ENCODE assay signal across 22 cellular contexts in genomic region chr12:41334390-41334789, GRCh38.
"Had no signal": no experiment of that assay in that cellular context is flagged by ENCODE, and none has a peak within 500 bp of the region (broad histone marks: within the 10 kb centered on the region; RNA-seq: fewer than 3 reads in every experiment).

No MANE protein-coding gene starts in this region.

- H3K27ac Mint-ChIP-seq: activated CD4-positive, alpha-beta memory T cell treated with anti-CD3 and anti-CD28 coated beads, Interleukin-2, amount 10 ng/mL, durations not matched to agents 7 days and 5 days; activated CD4-positive, alpha-beta T cell treated with anti-CD3 and anti-CD28 coated beads for 36 hours; activated naive CD8-positive, alpha-beta T cell treated with anti-CD3 and anti-CD28 coated beads for 36 hours; activated T-helper 17 cell treated with anti-CD3 and anti-CD28 coated beads, Interleukin-2, amount 50 U/mL, for 72 hours; mesothelial cell of epicardium; nephron progenitor cell; T-helper 1 cell treated with Interleukin-12 subunit alpha and Interleukin-12 subunit beta and Interleukin-4 antibody, amounts not matched to agents 30 μg/mL and 1 μg/mL, for 36 hours had no signal

- DNase-seq: activated CD4-positive, alpha-beta memory T cell treated with anti-CD3 and anti-CD28 coated beads, Interleukin-2, amount 10 ng/mL, durations not matched to agents 7 days and 5 days; activated CD4-positive, alpha-beta T cell treated with anti-CD3 and anti-CD28 coated beads for 36 hours; activated naive CD4-positive, alpha-beta T cell; activated naive CD8-positive, alpha-beta T cell treated with anti-CD3 and anti-CD28 coated beads for 36 hours; activated T-cell treated with anti-CD3 and anti-CD28 coated beads, Interleukin-2, amount 50 U/mL, for 1 hour; amniotic stem cell; foreskin keratinocyte; kidney; nephron progenitor cell; right cardiac atrium; stimulated activated naive CD8-positive, alpha-beta T cell treated with anti-CD3 and anti-CD28 coated beads, Interleukin-15, Interleukin-2, amounts not matched to agents 100 U/mL and 50 U/mL, for 24 hours; substantia nigra; uterus had no signal

- H3K36me3 ChIP-seq: prostate gland, tibial nerve, uterus had no signal

- H3K27me3 Mint-ChIP-seq: activated CD4-positive, alpha-beta memory T cell treated with anti-CD3 and anti-CD28 coated beads, Interleukin-2, amount 10 ng/mL, durations not matched to agents 7 days and 5 days; activated naive CD8-positive, alpha-beta T cell treated with anti-CD3 and anti-CD28 coated beads for 36 hours; activated T-helper 17 cell treated with anti-CD3 and anti-CD28 coated beads, Interleukin-2, amount 50 U/mL, for 72 hours had no signal

- H3K36me3 Mint-ChIP-seq: activated naive CD8-positive, alpha-beta T cell treated with anti-CD3 and anti-CD28 coated beads for 36 hours had no signal

- H3K9me3 ChIP-seq: prostate gland, tibial nerve, uterus had no signal

- H3K9me3 Mint-ChIP-seq: activated CD4-positive, alpha-beta memory T cell treated with anti-CD3 and anti-CD28 coated beads, Interleukin-2, amount 10 ng/mL, durations not matched to agents 7 days and 5 days; activated naive CD8-positive, alpha-beta T cell treated with anti-CD3 and anti-CD28 coated beads for 36 hours; activated T-helper 17 cell treated with anti-CD3 and anti-CD28 coated beads, Interleukin-2, amount 50 U/mL, for 72 hours; T-helper 1 cell treated with Interleukin-12 subunit alpha and Interleukin-12 subunit beta and Interleukin-4 antibody, amounts not matched to agents 30 μg/mL and 1 μg/mL, for 36 hours had no signal

- H3K4me1 ChIP-seq: prostate gland, tibial nerve, uterus had no signal

- H3K4me3 ChIP-seq: hepatocyte, lung, prostate gland, tibial nerve, uterus had no signal

- ATAC-seq: activated CD4-positive, alpha-beta T cell treated with anti-CD3 and anti-CD28 coated beads for 36 hours; activated T-helper 17 cell treated with anti-CD3 and anti-CD28 coated beads, Interleukin-2, amount 50 U/mL, for 72 hours; foreskin keratinocyte; left lobe of liver; right cardiac atrium; stimulated activated naive CD8-positive, alpha-beta T cell treated with anti-CD3 and anti-CD28 coated beads, Interleukin-15, Interleukin-2, amounts not matched to agents 100 U/mL and 50 U/mL, for 24 hours had no signal

- H3K4me1 Mint-ChIP-seq: activated CD4-positive, alpha-beta memory T cell treated with anti-CD3 and anti-CD28 coated beads, Interleukin-2, amount 10 ng/mL, durations not matched to agents 7 days and 5 days; activated CD4-positive, alpha-beta T cell treated with anti-CD3 and anti-CD28 coated beads for 36 hours; activated naive CD8-positive, alpha-beta T cell treated with anti-CD3 and anti-CD28 coated beads for 36 hours; activated T-helper 17 cell treated with anti-CD3 and anti-CD28 coated beads, Interleukin-2, amount 50 U/mL, for 72 hours; nephron progenitor cell had no signal

- H3K4me3 Mint-ChIP-seq: activated CD4-positive, alpha-beta memory T cell treated with anti-CD3 and anti-CD28 coated beads, Interleukin-2, amount 10 ng/mL, durations not matched to agents 7 days and 5 days; activated CD4-positive, alpha-beta T cell treated with anti-CD3 and anti-CD28 coated beads for 36 hours; activated naive CD8-positive, alpha-beta T cell treated with anti-CD3 and anti-CD28 coated beads for 36 hours; activated T-helper 17 cell treated with anti-CD3 and anti-CD28 coated beads, Interleukin-2, amount 50 U/mL, for 72 hours; mesothelial cell of epicardium; nephron progenitor cell; T-helper 1 cell treated with Interleukin-12 subunit alpha and Interleukin-12 subunit beta and Interleukin-4 antibody, amounts not matched to agents 30 μg/mL and 1 μg/mL, for 36 hours had no signal

- H3K27ac ChIP-seq: foreskin keratinocyte, hepatocyte, prostate gland, tibial nerve, uterus, VCaP had no signal

- H3K27me3 ChIP-seq: foreskin keratinocyte, hepatocyte, tibial nerve, uterus had no signal
